Comparison of ENCODE assay signal across 8 cellular contexts in the genomic region with DNA sequence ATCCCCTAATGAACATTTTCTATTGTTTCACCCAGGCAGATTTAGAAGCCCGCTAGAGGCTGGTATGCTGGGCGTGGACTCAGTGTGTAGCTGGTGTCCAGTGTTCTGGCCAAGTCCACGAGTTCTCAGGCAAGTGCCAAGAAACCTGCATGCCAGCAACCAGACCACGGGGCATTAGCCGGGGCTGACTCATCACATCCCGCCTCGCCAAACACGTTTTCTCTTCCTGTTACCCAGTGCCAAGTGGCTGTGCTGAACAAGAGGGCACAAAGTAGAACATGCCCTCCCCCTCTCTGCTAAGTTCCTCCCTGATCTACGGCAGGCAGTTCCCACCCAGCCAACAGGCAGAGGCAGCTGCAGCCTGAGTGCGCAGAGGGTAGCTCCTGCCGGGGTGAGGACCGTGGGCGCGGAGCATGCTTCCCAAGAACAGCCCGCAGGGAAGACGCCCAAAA. TPM values are rescaled to one million over a fixed set of nuclear protein-coding genes. Genes with fewer than 3 reads are reported as not detected.
DNase-seq lines count a peak whose midpoint lies in the region; ATAC-seq and TF ChIP-seq lines count a peak whose summit lies in the region.

No MANE protein-coding gene starts in this region.

- intact Hi-C loops in Right ventricle myocardium inferior (cut with DNase I) = loop anchor here (1.0 to 5.0 kb wide), 4 partner anchors 18 to 175 kb away; a partner anchor contains a TSS

- H3K27ac ChIP-seq in VCaP = peak overlapping the region; percentile 91
- no peak overlapping the region for H3K27ac ChIP-seq in CD8-positive, alpha-beta memory T cell (ENCODE audit: low read depth, low read length)

- ATAC-seq in Right ventricle myocardium inferior (peak; percentile 94), HG03520 (IDR thresholded peaks at IDR 0.05; ENCODE audit: unreplicated experiment) (no peak)

- H3K36me3 Mint-ChIP-seq in CD8-positive, alpha-beta memory T cell = peaks cover 0 to 14% (median 2%) of the 10 kb centered on the region in 3 donors

- H3K9me3 Mint-ChIP-seq in CD8-positive, alpha-beta memory T cell = peaks cover 0 to 11% (median 4%) of the 10 kb centered on the region in 5 donors

- no peaks in the 10 kb centered on the region for H3K4me1 ChIP-seq in CD8-positive, alpha-beta memory T cell (ENCODE audit: insufficient read depth, low read length)

- no peaks in the 10 kb centered on the region for H3K36me3 ChIP-seq in CD8-positive, alpha-beta memory T cell (ENCODE audit: insufficient read depth, low read length)

- H3K27me3 Mint-ChIP-seq in CD8-positive, alpha-beta memory T cell = peaks cover 8 to 29% of the 10 kb centered on the region in 2 donors

- no peaks in the 10 kb centered on the region for H3K9me3 ChIP-seq in CD8-positive, alpha-beta memory T cell (ENCODE audit: low read length)

- no peak overlapping the region for H3K4me3 ChIP-seq in AG09309 (ENCODE audit: control insufficient read depth, low read depth, low read length)
- no peak overlapping the region for H3K4me3 ChIP-seq in retinal pigment epithelial cell (ENCODE audit: low read length)
- no peak overlapping the region for H3K4me3 ChIP-seq in CD8-positive, alpha-beta memory T cell (ENCODE audit: low read length)

- DNase-seq in AG09309 (ENCODE audit: low read depth) (peak; percentile 86), HPDE6-E6E7 (ENCODE audit: extremely low spot score) (peak; percentile 94), Right ventricle myocardium inferior (ENCODE audit: missing footprints) (peak; percentile 87), retinal pigment epithelial cell (ENCODE audit: low read depth) (peak; percentile 100), NCI-H1092 treated with DMSO at 0.1 percent for 48 hours (lab: John Stamatoyannopoulos, UW) (no peak)
- no peak for DNase-seq in CD8-positive, alpha-beta memory T cell

- POLR2A ChIA-PET in CD8-positive, alpha-beta memory T cell (lab: Charles Lee) = no interaction called here

- no peak overlapping the region for H3K27ac Mint-ChIP-seq in CD8-positive, alpha-beta memory T cell

- H3K27me3 ChIP-seq in CD8-positive, alpha-beta memory T cell (ENCODE audit: insufficient read depth, low read length, poor library complexity, severe bottlenecking) = no peaks in the 10 kb centered on the region

- no peak overlapping the region for H3K4me3 Mint-ChIP-seq in CD8-positive, alpha-beta memory T cell

- TF ChIP-seq CTCF in AG09309 (IDR thresholded peaks at IDR 0.05; ENCODE audit: control insufficient read depth, insufficient read depth, low read depth, low read length, missing control alignments) (no peak), VCaP (conservative IDR thresholded peaks at IDR 0.05) (no peak), retinal pigment epithelial cell (conservative IDR thresholded peaks at IDR 0.05; ENCODE audit: low read depth, low read length) (peak; percentile 15)

- CTCF ChIA-PET in CD8-positive, alpha-beta memory T cell (lab: Charles Lee) = no interaction called here

- H3K4me1 Mint-ChIP-seq in CD8-positive, alpha-beta memory T cell = peaks cover 0 to 5% (median 4%) of the 10 kb centered on the region in 3 donors

RNA-seq across cellular contexts. Expression of a gene that starts 29.6 kb away (rescaled TPM):
- total RNA-seq in Right ventricle myocardium inferior = 0.43 TPM
- total RNA-seq in CD8-positive, alpha-beta memory T cell = under 1 TPM; 0.13 to 0.60 TPM
- 0.15 TPM for polyA plus RNA-seq in CD8-positive, alpha-beta memory T cell

Comparison
In these comparisons a context has a peak if more than half of its experiments do, and no peak if none do; other contexts are left out.
1. DNase-seq: peak in AG09309 (single experiment), HPDE6-E6E7 (single experiment), Right ventricle myocardium inferior (single experiment) and retinal pigment epithelial cell (single experiment); none in CD8-positive, alpha-beta memory T cell (0 of 5) and NCI-H1092 treated with DMSO at 0.1 percent for 48 hours (single experiment).